Comparison of ENCODE assay signal across 1 cellular context in the genomic region with DNA sequence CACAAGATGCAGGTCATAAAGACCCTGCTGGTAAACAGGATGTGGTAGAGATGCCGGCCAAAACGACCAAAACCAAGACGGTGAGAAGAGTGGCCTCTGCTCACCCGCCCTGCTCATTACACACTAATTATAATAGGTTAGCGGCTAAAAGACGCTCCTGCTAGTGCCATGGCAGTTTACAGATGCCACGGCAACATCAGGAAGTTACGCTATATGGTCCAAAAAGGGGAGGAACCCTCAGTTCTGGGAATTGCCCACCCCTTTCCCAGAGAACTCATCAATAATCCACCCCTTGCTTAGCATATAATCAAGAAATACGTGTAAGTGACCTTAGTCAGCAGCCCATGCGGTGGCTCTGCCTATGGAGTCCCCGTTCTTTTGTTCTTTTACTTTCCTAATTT.
TF ChIP-seq lines count a peak whose summit lies in the region.

No MANE protein-coding gene starts in this region.

TF ChIP-seq in WTC11, 78 proteins besides CTCF, POLR2A, EP300 and RAD21 (continued from another document):
- TF ChIP-seq ARID4B (CRISPR knock-in tag; IDR thresholded peaks at IDR 0.05; ENCODE audit: borderline replicate concordance), result no peak
- no peak for TF ChIP-seq ZNF138 (CRISPR knock-in tag; conservative IDR thresholded peaks at IDR 0.05)
- TF ChIP-seq EMX1 (CRISPR knock-in tag; IDR thresholded peaks at IDR 0.05), result no peak
- TF ChIP-seq, protein P1, sequence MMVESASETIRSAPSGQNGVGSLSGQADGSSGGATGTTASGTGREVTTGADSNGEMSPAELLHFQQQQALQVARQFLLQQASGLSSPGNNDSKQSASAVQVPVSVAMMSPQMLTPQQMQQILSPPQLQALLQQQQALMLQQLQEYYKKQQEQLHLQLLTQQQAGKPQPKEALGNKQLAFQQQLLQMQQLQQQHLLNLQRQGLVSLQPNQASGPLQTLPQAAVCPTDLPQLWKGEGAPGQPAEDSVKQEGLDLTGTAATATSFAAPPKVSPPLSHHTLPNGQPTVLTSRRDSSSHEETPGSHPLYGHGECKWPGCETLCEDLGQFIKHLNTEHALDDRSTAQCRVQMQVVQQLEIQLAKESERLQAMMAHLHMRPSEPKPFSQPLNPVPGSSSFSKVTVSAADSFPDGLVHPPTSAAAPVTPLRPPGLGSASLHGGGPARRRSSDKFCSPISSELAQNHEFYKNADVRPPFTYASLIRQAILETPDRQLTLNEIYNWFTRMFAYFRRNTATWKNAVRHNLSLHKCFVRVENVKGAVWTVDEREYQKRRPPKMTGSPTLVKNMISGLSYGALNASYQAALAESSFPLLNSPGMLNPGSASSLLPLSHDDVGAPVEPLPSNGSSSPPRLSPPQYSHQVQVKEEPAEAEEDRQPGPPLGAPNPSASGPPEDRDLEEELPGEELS (CRISPR knock-in tag; IDR thresholded peaks at IDR 0.05), result no peak
- TF ChIP-seq, protein P2, sequence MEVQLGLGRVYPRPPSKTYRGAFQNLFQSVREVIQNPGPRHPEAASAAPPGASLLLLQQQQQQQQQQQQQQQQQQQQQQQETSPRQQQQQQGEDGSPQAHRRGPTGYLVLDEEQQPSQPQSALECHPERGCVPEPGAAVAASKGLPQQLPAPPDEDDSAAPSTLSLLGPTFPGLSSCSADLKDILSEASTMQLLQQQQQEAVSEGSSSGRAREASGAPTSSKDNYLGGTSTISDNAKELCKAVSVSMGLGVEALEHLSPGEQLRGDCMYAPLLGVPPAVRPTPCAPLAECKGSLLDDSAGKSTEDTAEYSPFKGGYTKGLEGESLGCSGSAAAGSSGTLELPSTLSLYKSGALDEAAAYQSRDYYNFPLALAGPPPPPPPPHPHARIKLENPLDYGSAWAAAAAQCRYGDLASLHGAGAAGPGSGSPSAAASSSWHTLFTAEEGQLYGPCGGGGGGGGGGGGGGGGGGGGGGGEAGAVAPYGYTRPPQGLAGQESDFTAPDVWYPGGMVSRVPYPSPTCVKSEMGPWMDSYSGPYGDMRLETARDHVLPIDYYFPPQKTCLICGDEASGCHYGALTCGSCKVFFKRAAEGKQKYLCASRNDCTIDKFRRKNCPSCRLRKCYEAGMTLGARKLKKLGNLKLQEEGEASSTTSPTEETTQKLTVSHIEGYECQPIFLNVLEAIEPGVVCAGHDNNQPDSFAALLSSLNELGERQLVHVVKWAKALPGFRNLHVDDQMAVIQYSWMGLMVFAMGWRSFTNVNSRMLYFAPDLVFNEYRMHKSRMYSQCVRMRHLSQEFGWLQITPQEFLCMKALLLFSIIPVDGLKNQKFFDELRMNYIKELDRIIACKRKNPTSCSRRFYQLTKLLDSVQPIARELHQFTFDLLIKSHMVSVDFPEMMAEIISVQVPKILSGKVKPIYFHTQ (CRISPR knock-in tag; IDR thresholded peaks at IDR 0.05), result no peak
- TF ChIP-seq ZNF263 (CRISPR knock-in tag; IDR thresholded peaks at IDR 0.05; ENCODE audit: low read depth), result no peak
